19 cellular contexts compared by ENCODE assay signal in the genomic region with DNA sequence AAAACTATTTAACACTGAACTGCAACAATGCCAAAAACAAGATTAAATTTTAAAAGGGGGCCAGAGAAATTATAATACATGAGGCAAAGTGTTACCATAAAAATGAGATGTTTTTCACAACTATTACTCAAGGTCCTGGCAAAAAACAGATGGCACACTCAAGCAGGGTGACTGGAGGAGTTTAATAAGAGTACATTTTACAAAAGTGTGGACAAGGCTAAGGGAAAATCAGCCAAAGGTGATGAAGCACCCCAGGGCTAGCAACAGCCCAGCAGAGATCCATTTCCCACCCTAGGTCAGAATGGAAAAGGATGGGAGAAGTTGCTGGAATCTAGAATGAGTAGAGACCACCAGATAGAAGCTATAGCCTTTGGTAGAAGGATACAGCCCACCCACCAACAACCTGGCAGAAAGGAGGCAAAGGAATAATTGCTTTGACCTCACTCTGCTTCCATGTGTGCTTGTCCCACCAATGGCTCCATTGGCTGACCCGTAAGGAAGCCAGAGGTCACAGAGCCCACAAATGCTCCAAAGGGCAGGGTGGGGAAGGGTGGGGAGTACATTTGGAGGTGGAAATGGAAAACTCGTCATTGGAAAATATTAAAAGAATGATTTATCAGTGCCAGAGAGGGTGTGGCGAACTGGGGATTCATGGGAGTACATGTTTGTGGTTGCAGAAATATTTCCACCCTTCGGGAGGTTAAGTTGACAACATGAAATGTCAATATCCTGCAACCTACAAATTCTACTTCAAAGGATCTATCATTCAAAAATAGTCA.
A peak's percentile ranks its signal among the peaks of the same experiment; 100 is the strongest.
DNase-seq lines count a peak whose midpoint lies in the region; ATAC-seq and TF ChIP-seq lines count a peak whose summit lies in the region.
"Had no signal": no experiment of that assay in that cellular context is flagged by ENCODE, and none has a peak within 500 bp of the region (broad histone marks: within the 10 kb centered on the region; RNA-seq: fewer than 3 reads in every experiment).

No MANE protein-coding gene starts in this region.

- H3K36me3 ChIP-seq in tibial artery = no peaks in the 10 kb centered on the region
- no peaks in the 10 kb centered on the region for H3K36me3 ChIP-seq in naive thymus-derived CD4-positive, alpha-beta T cell (ENCODE audit: control insufficient read depth in 2 of 3, insufficient read depth in 3 of 3, low read length in 3 of 3)
- no peaks in the 10 kb centered on the region for H3K36me3 ChIP-seq in mucosa of descending colon (ENCODE audit: low read depth)
- H3K36me3 ChIP-seq: BLaER1 treated with 17β-estradiol and CSF1 and Interleukin-3, amounts not matched to agents 10 nM and 100 nM; colonic mucosa had no signal

- CTCF ChIA-PET in naive thymus-derived CD4-positive, alpha-beta T cell (lab: Charles Lee) = no interaction called here

- ATAC-seq in left ventricle myocardium superior (peak; percentile 76), HG03045 (IDR thresholded peaks at IDR 0.05; ENCODE audit: unreplicated experiment) (no peak), mucosa of descending colon (no peak)
- ATAC-seq in naive thymus-derived CD4-positive, alpha-beta T cell = no peak
- ATAC-seq: activated CD8-positive, alpha-beta T cell treated with anti-CD3 and anti-CD28 coated beads for 36 hours; naive thymus-derived CD8-positive, alpha-beta T cell had no signal

- no peaks in the 10 kb centered on the region for H3K27me3 Mint-ChIP-seq in naive thymus-derived CD4-positive, alpha-beta T cell
- H3K27me3 Mint-ChIP-seq: activated CD8-positive, alpha-beta T cell treated with anti-CD3 and anti-CD28 coated beads for 36 hours had no signal

- H3K27me3 ChIP-seq in tibial artery = no peaks in the 10 kb centered on the region
- no peaks in the 10 kb centered on the region for H3K27me3 ChIP-seq in naive thymus-derived CD4-positive, alpha-beta T cell (ENCODE audit: control insufficient read depth in 2 of 2, insufficient read depth in 2 of 2, low read length in 2 of 2)
- H3K27me3 ChIP-seq: BLaER1 treated with 17β-estradiol and CSF1 and Interleukin-3, amounts not matched to agents 10 nM and 100 nM; colonic mucosa had no signal

- H3K4me3 ChIP-seq in tibial artery (no peak overlapping the region), mucosa of descending colon (no peak overlapping the region)
- H3K4me3 ChIP-seq in naive thymus-derived CD4-positive, alpha-beta T cell (ENCODE audit: low read length) = no peak overlapping the region
- H3K4me3 ChIP-seq: BLaER1 treated with 17β-estradiol and CSF1 and Interleukin-3, amounts not matched to agents 10 nM and 100 nM; colonic mucosa had no signal

- H3K4me1 Mint-ChIP-seq in naive thymus-derived CD4-positive, alpha-beta T cell = peaks cover 0 to 5% (median 0%) of the 10 kb centered on the region in 7 donors

- no peak overlapping the region for H3K27ac Mint-ChIP-seq in naive thymus-derived CD4-positive, alpha-beta T cell
- H3K27ac Mint-ChIP-seq: activated CD8-positive, alpha-beta T cell treated with anti-CD3 and anti-CD28 coated beads for 36 hours; activated T-helper 1 cell treated with anti-CD3 and anti-CD28 coated beads, Interleukin-12 subunit alpha, Interleukin-12 subunit beta, Interleukin-2, Interleukin-4 antibody, amounts not matched to agents 30 ng/mL and 10 ng/mL and 1 ng/mL, durations not matched to agents 14 hours and 24 hours and 36 hours; naive thymus-derived CD8-positive, alpha-beta T cell had no signal

- H3K9me3 Mint-ChIP-seq in naive thymus-derived CD4-positive, alpha-beta T cell = peaks cover 2 to 21% (median 8%) of the 10 kb centered on the region in 11 donors

- peak; percentile 10 for DNase-seq in HT-29 (ENCODE audit: low spot score)
- DNase-seq in astrocyte of the hippocampus (ENCODE audit: low read depth, low spot score) = peak; percentile 26
- DNase-seq in left ventricle myocardium superior = no peak
- DNase-seq in tibial artery = peak; percentile 44 to 74
- no peak for DNase-seq in naive thymus-derived CD4-positive, alpha-beta T cell
- DNase-seq in GM13976 (ENCODE audit: low spot score) = no peak
- DNase-seq in mucosa of descending colon = no peak
- DNase-seq: activated CD8-positive, alpha-beta T cell treated with anti-CD3 and anti-CD28 coated beads for 36 hours; colonic mucosa; DMS53; hippocampal formation; naive thymus-derived CD8-positive, alpha-beta T cell; NCI-H146; NCI-H510A; OCI-M1 had no signal

- TF ChIP-seq CTCF in tibial artery (IDR thresholded peaks at IDR 0.05) = no peak
- no peak for TF ChIP-seq CTCF in GM13976 (IDR thresholded peaks at IDR 0.05; ENCODE audit: borderline replicate concordance, control extremely low read depth, extremely low read depth, insufficient read depth, missing control alignments)
- TF ChIP-seq CTCF in mucosa of descending colon (IDR thresholded peaks at IDR 0.05) = no peak

- intact Hi-C loops in left ventricle myocardium superior (cut with micrococcal nuclease) = no loop called here
- intact Hi-C loops in tibial artery (cut with DNase I; ENCODE audit: low total_unique reads) = no loop called here
- intact Hi-C loops in naive thymus-derived CD4-positive, alpha-beta T cell (cut with micrococcal nuclease) = no loop called here
- intact Hi-C loops in mucosa of descending colon (cut with DNase I, micrococcal nuclease) = no loop called here

- peaks cover 0 to 58% (median 19%) of the 10 kb centered on the region in 4 donors for H3K4me1 ChIP-seq in tibial artery
- no peaks in the 10 kb centered on the region for H3K4me1 ChIP-seq in naive thymus-derived CD4-positive, alpha-beta T cell (ENCODE audit: control insufficient read depth in 2 of 2, insufficient read depth in 2 of 2, low read length in 2 of 2)
- H3K4me1 ChIP-seq in mucosa of descending colon (ENCODE audit: low read depth) = no peaks in the 10 kb centered on the region
- H3K4me1 ChIP-seq: colonic mucosa had no signal

- in situ Hi-C loops in GM13976 (cut with MboI; ENCODE audit: low sequenced_read_pairs, unreplicated experiment) = no loop called here

- no peak overlapping the region for H3K4me3 Mint-ChIP-seq in naive thymus-derived CD4-positive, alpha-beta T cell
- H3K4me3 Mint-ChIP-seq: activated CD8-positive, alpha-beta T cell treated with anti-CD3 and anti-CD28 coated beads for 36 hours; activated T-helper 1 cell treated with anti-CD3 and anti-CD28 coated beads, Interleukin-12 subunit alpha, Interleukin-12 subunit beta, Interleukin-2, Interleukin-4 antibody, amounts not matched to agents 30 ng/mL and 10 ng/mL and 1 ng/mL, durations not matched to agents 14 hours and 24 hours and 36 hours; naive thymus-derived CD8-positive, alpha-beta T cell had no signal

- H3K9me3 ChIP-seq in tibial artery = peaks cover 0 to 12% (median 7%) of the 10 kb centered on the region in 3 donors
- no peaks in the 10 kb centered on the region for H3K9me3 ChIP-seq in naive thymus-derived CD4-positive, alpha-beta T cell (ENCODE audit: control insufficient read depth in 2 of 3, low read length in 3 of 3)
- H3K9me3 ChIP-seq in mucosa of descending colon = peaks cover under 1% of the 10 kb centered on the region
- H3K9me3 ChIP-seq: colonic mucosa had no signal

- POLR2A ChIA-PET in naive thymus-derived CD4-positive, alpha-beta T cell (lab: Charles Lee) = no interaction called here

- H3K36me3 Mint-ChIP-seq in naive thymus-derived CD4-positive, alpha-beta T cell = peaks cover 0 to 11% (median 0%) of the 10 kb centered on the region in 5 donors

- H3K27ac ChIP-seq in tibial artery = peak overlapping the region; percentile 46 to 56
- no peak overlapping the region for H3K27ac ChIP-seq in naive thymus-derived CD4-positive, alpha-beta T cell (ENCODE audit: low read depth, low read length)
- H3K27ac ChIP-seq: BLaER1 treated with 17β-estradiol and CSF1 and Interleukin-3, amounts not matched to agents 10 nM and 100 nM; colonic mucosa; VCaP had no signal

Comparison
In these comparisons a context has a peak if more than half of its experiments do, and no peak if none do; other contexts are left out.
1. DNase-seq: peak in HT-29 (single experiment), astrocyte of the hippocampus (single experiment) and tibial artery (2 of 2); none in left ventricle myocardium superior (single experiment), naive thymus-derived CD4-positive, alpha-beta T cell (0 of 9), GM13976 (single experiment) and mucosa of descending colon (0 of 3).